Comparison of ENCODE assay signal across 16 cellular contexts in genomic region chr2:15729001-15729400, GRCh38.
DNase-seq lines count a peak whose midpoint lies in the region; ATAC-seq lines count a peak whose summit lies in the region.
"Had no signal": no experiment of that assay in that cellular context is flagged by ENCODE, and none has a peak within 500 bp of the region (broad histone marks: within the 10 kb centered on the region; RNA-seq: fewer than 3 reads in every experiment).

No MANE protein-coding gene starts in this region.

- peak overlapping the region; percentile 30 for H3K18ac ChIP-seq in neuronal stem cell (ENCODE audit: low read length)

- H3K4ac ChIP-seq in neuronal stem cell (ENCODE audit: low read length) = no peak overlapping the region

- DNase-seq in SK-N-DZ (ENCODE audit: low spot score) (peak; percentile 93), islet precursor cell (peak; percentile 23), neuronal stem cell (ENCODE audit: low spot score) (no peak), cerebellar cortex (ENCODE audit: low spot score) (no peak), NCI-H128 (lab: John Stamatoyannopoulos, UW; ENCODE audit: unreplicated experiment) (no peak)
- DNase-seq: CD4-positive, CD25-positive, alpha-beta regulatory T cell; CD8-positive, alpha-beta T cell; DMS 273 treated with DMSO at 0.1 percent for 48 hours; DMS79; EL; GDM1; GOT3; HFFc6 had no signal

- ATAC-seq in GM19452 (IDR thresholded peaks at IDR 0.05; ENCODE audit: unreplicated experiment) = no peak
- ATAC-seq: CD8-positive, alpha-beta T cell; GM12878 had no signal

- H3K9me3 ChIP-seq in neuronal stem cell (replicated peaks in 1 of 2; ENCODE audit: control insufficient read depth in 2 of 2, insufficient read depth in 1 of 2, low read depth in 1 of 2, low read length in 2 of 2) = no peaks in the 10 kb centered on the region
- H3K9me3 ChIP-seq: HAP-1 had no signal

- H3K27me3 ChIP-seq in neuronal stem cell (ENCODE audit: control insufficient read depth in 3 of 3, insufficient read depth in 3 of 3, low read depth in 1 of 3, low read length in 3 of 3) = peaks cover 0 to 2% (median 0%) of the 10 kb centered on the region in 3 experiments

- H2BK5ac ChIP-seq in neuronal stem cell (ENCODE audit: low read length) = no peak overlapping the region

- H2BK15ac ChIP-seq in neuronal stem cell (ENCODE audit: low read length) = no peak overlapping the region

- no peak overlapping the region for H3K4me3 ChIP-seq in neuronal stem cell (ENCODE audit: low read length in 2 of 2)
- H3K4me3 ChIP-seq: GM12878, HAP-1 had no signal

- H3K79me1 ChIP-seq in neuronal stem cell (ENCODE audit: low read depth, low read length) = no peaks in the 10 kb centered on the region

- H3K27ac ChIP-seq in neuronal stem cell (replicated peaks; ENCODE audit: low read length) = no peak overlapping the region

- no CpG with 5 or more reads among the region's 7 CpGs for WGBS in neuronal stem cell (ENCODE audit: extremely low coverage in 2 of 2, insufficient read length in 2 of 2, insufficient replicate concordance in 1 of 2), 2 donors

- peak overlapping the region; percentile 25 for H2BK12ac ChIP-seq in neuronal stem cell (ENCODE audit: low read length)

- no peaks in the 10 kb centered on the region for H3K36me3 ChIP-seq in neuronal stem cell (replicated peaks in 1 of 2; ENCODE audit: control insufficient read depth in 2 of 2, insufficient read depth in 2 of 2, low read length in 2 of 2)
- H3K36me3 ChIP-seq: HAP-1 had no signal

- no peak overlapping the region for H2AFZ ChIP-seq in neuronal stem cell (ENCODE audit: low read length)

- no peak overlapping the region for H3K4me2 ChIP-seq in neuronal stem cell (ENCODE audit: insufficient read depth, low read length, poor library complexity, severe bottlenecking)

- no peak overlapping the region for H3K14ac ChIP-seq in neuronal stem cell (ENCODE audit: low read length)

- no peak overlapping the region for H4K91ac ChIP-seq in neuronal stem cell (ENCODE audit: low read depth, low read length, poor library complexity)

- no peak overlapping the region for H2AK5ac ChIP-seq in neuronal stem cell (ENCODE audit: low read depth, low read length)

- H2BK120ac ChIP-seq in neuronal stem cell (ENCODE audit: low read depth, low read length) = no peak overlapping the region

- H3K9ac ChIP-seq in neuronal stem cell (ENCODE audit: low read depth, low read length, poor library complexity) = no peak overlapping the region

- H4K8ac ChIP-seq in neuronal stem cell (ENCODE audit: low read depth, low read length) = no peak overlapping the region

- peaks cover 9 to 11% of the 10 kb centered on the region in 2 donors for H3K4me1 ChIP-seq in neuronal stem cell (ENCODE audit: control insufficient read depth in 2 of 2, insufficient read depth in 1 of 2, low read depth in 1 of 2, low read length in 2 of 2)

- H3K23ac ChIP-seq in neuronal stem cell (ENCODE audit: low read depth, low read length, poor library complexity) = no peak overlapping the region

Comparison
In these comparisons a context has a peak if more than half of its experiments do, and no peak if none do; other contexts are left out.
1. DNase-seq: peak in SK-N-DZ (single experiment) and islet precursor cell (single experiment); none in neuronal stem cell (single experiment), cerebellar cortex (single experiment) and NCI-H128 (single experiment).